ENCODE assay signal across 2 cellular contexts in genomic region chr2:120862254-120863172, GRCh38.
TF ChIP-seq lines count a peak whose summit lies in the region.

No MANE protein-coding gene starts in this region.

TF ChIP-seq in H1, 55 proteins besides CTCF, POLR2A, EP300 and RAD21:
- TF ChIP-seq MAFK (IDR thresholded peaks at IDR 0.05; ENCODE audit: low read depth, low read length) (no peak), ASH2L (IDR thresholded peaks at IDR 0.05; ENCODE audit: low read length) (no peak), KDM4A (IDR thresholded peaks at IDR 0.05; ENCODE audit: low read depth, low read length, severe bottlenecking) (no peak), NANOG (IDR thresholded peaks at IDR 0.05; ENCODE audit: insufficient read depth, low read depth, low read length, poor library complexity, severe bottlenecking) (no peak), GTF2F1 (IDR thresholded peaks at IDR 0.05; ENCODE audit: borderline replicate concordance, low read depth, low read length) (no peak), NRF1 (IDR thresholded peaks at IDR 0.05; ENCODE audit: low read depth, low read length) (no peak), KDM5A (IDR thresholded peaks at IDR 0.05; ENCODE audit: low read length) (no peak), CREB1 (IDR thresholded peaks at IDR 0.05) (no peak), CBX8 (IDR thresholded peaks at IDR 0.05; ENCODE audit: borderline replicate concordance, low read depth, low read length) (no peak), TAF7 (optimal IDR thresholded peaks at IDR 0.05; ENCODE audit: borderline replicate concordance, low read depth, low read length) (no peak), SP1 (IDR thresholded peaks at IDR 0.05; ENCODE audit: low read depth, low read length) (no peak), SP4 (IDR thresholded peaks at IDR 0.05; ENCODE audit: low read length) (no peak), RBBP5 (IDR thresholded peaks at IDR 0.05; ENCODE audit: borderline replicate concordance, low read depth, low read length) (no peak), E2F6 (IDR thresholded peaks at IDR 0.05) (no peak), JUN (IDR thresholded peaks at IDR 0.05; ENCODE audit: low read depth, low read length) (no peak), RXRA (IDR thresholded peaks at IDR 0.05; ENCODE audit: insufficient read depth, low read depth, low read length) (no peak), TCF12 (IDR thresholded peaks at IDR 0.05; ENCODE audit: low read depth, low read length) (no peak), SIN3A (conservative IDR thresholded peaks at IDR 0.05 in 1 of 2, IDR thresholded peaks at IDR 0.05 in 1 of 2; ENCODE audit: low read depth in 1 of 2, low read length in 2 of 2) (no peak), KDM1A (IDR thresholded peaks at IDR 0.05; ENCODE audit: borderline replicate concordance, low read length) (no peak)

TF ChIP-seq in GM12891, 5 proteins besides CTCF, POLR2A, EP300 and RAD21:
- TF ChIP-seq POLR2AphosphoS5 (IDR thresholded peaks at IDR 0.05; ENCODE audit: low read depth, low read length) (no peak), PAX5 (IDR thresholded peaks at IDR 0.05; ENCODE audit: insufficient read depth, low read length, severe bottlenecking) (no peak), SPI1 (IDR thresholded peaks at IDR 0.05; ENCODE audit: low read depth, low read length) (no peak), TAF1 (IDR thresholded peaks at IDR 0.05; ENCODE audit: low read depth, low read length) (no peak), POU2F2 (IDR thresholded peaks at IDR 0.05; ENCODE audit: low read depth, low read length) (no peak)
